Comparison of ENCODE assay signal across 25 cellular contexts in the genomic region with DNA sequence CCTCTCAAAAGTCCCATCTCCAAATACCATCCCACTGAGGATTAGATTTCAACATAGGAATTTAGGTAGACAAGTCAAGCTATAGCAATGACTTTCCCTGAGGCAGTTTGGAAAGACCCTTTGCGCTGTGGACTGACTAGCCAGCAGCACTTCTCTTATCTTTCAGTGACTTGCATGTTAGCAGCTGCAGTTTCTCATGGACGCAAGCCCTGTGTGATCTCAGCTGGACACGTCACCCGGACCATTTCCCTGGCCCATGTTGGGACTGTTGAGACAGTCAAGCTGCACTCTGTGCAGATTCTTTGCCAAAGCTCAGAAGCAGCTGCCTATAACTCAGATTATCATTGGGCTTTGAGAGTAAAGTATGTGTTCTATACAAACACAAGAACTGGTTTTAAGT.
DNase-seq lines count a peak whose midpoint lies in the region; ATAC-seq, FAIRE-seq and TF ChIP-seq lines count a peak whose summit lies in the region.
"Had no signal": no experiment of that assay in that cellular context is flagged by ENCODE, and none has a peak within 500 bp of the region (broad histone marks: within the 10 kb centered on the region; RNA-seq: fewer than 3 reads in every experiment).

No MANE protein-coding gene starts in this region.

- no peak overlapping the region; the same call in 1 of the 2 replicates for H3K18ac ChIP-seq in IMR-90 (ENCODE audit: low read depth, low read length)

- H3K23ac ChIP-seq in IMR-90 (ENCODE audit: low read depth, low read length) = no peak overlapping the region

- TF ChIP-seq EP300 in sigmoid colon (IDR thresholded peaks at IDR 0.05) = no peak

- H3K36me3 Mint-ChIP-seq in mesothelial cell of epicardium = no peaks in the 10 kb centered on the region
- H3K36me3 Mint-ChIP-seq: activated naive CD8-positive, alpha-beta T cell treated with anti-CD3 and anti-CD28 coated beads for 36 hours had no signal

- H3K36me3 ChIP-seq in IMR-90 (ENCODE audit: control insufficient read depth, insufficient read depth, low read length) (no peaks in the 10 kb centered on the region), kidney (ENCODE audit: control insufficient read depth in 1 of 2, insufficient read depth in 2 of 2, low read length in 2 of 2) (no peaks in the 10 kb centered on the region), sigmoid colon (no peaks in the 10 kb centered on the region)
- H3K36me3 ChIP-seq: BLaER1, spleen, thyroid gland had no signal

- WGBS in IMR-90 (ENCODE audit: extremely low coverage in 2 of 2, insufficient read length in 1 of 2), 2 experiments = 0% methylated on average over 2 of the region's 4 CpGs; no CpG with 5 or more reads in 1 of the 2 experiments
- 79 to 87% methylated on average over 4 of the region's 4 CpGs for WGBS in sigmoid colon, 2 donors

- CTCF ChIA-PET in IMR-90 (lab: Yijun Ruan, JAX) = no interaction called here

- peak; percentile 65 for ATAC-seq in IMR-90 (ENCODE audit: low read depth)
- ATAC-seq: esophagus mucosa, T-helper 17 cell had no signal

- H2BK5ac ChIP-seq in IMR-90 (ENCODE audit: low read depth, low read length, poor library complexity, severe bottlenecking) = no peak overlapping the region

- H3K4me1 Mint-ChIP-seq in mesothelial cell of epicardium = peaks cover 9% of the 10 kb centered on the region
- H3K4me1 Mint-ChIP-seq: activated CD4-positive, alpha-beta T cell treated with anti-CD3 and anti-CD28 coated beads, Interleukin-2, amount 10 ng/mL, durations not matched to agents 24 days and 14 days; activated naive CD8-positive, alpha-beta T cell treated with anti-CD3 and anti-CD28 coated beads for 36 hours; T-helper 17 cell had no signal

- no peak for FAIRE-seq in kidney (lab: Jason Lieb, UNC)
- FAIRE-seq: GM19239, RCC 7860 had no signal

- TF ChIP-seq CTCF in IMR-90 (conservative IDR thresholded peaks at IDR 0.05; ENCODE audit: low read depth, low read length) (no peak), fibroblast of pulmonary artery (IDR thresholded peaks at IDR 0.05; ENCODE audit: low read length, missing control alignments) (no peak), kidney (IDR thresholded peaks at IDR 0.05; ENCODE audit: borderline replicate concordance, extremely low read depth, insufficient read depth) (no peak), sigmoid colon (IDR thresholded peaks at IDR 0.05) (no peak), mesothelial cell of epicardium (IDR thresholded peaks at IDR 0.05; ENCODE audit: unreplicated experiment) (no peak)

- H2BK20ac ChIP-seq in IMR-90 (ENCODE audit: low read depth, low read length) = no peak overlapping the region

- H3K27me3 ChIP-seq in IMR-90 (ENCODE audit: control insufficient read depth, insufficient read depth, low read length) = no peaks in the 10 kb centered on the region
- no peaks in the 10 kb centered on the region for H3K27me3 ChIP-seq in sigmoid colon
- H3K27me3 ChIP-seq: BLaER1, spleen, thyroid gland had no signal

- peak overlapping the region; percentile 2 for H2AFZ ChIP-seq in IMR-90 (replicated peaks; ENCODE audit: low read length, poor library complexity)

- no peak overlapping the region for H3K56ac ChIP-seq in IMR-90 (ENCODE audit: extremely low read depth, insufficient read depth, low read length)

- in situ Hi-C loops in IMR-90 (cut with MboI; ENCODE audit: low sequenced_read_pairs) = no loop called here

- no peak overlapping the region for H3K14ac ChIP-seq in IMR-90 (replicated peaks; ENCODE audit: low read depth, low read length)

- no peak overlapping the region for H3K4me3 ChIP-seq in IMR-90 (ENCODE audit: insufficient read depth, low read depth, low read length)
- no peak overlapping the region for H3K4me3 ChIP-seq in fibroblast of pulmonary artery (replicated peaks; ENCODE audit: low read depth, low read length)
- H3K4me3 ChIP-seq in kidney (ENCODE audit: low read length in 2 of 2) = no peak overlapping the region
- H3K4me3 ChIP-seq in sigmoid colon = no peak overlapping the region
- H3K4me3 ChIP-seq: BLaER1, SK-N-MC, spleen, thyroid gland had no signal

- H4K8ac ChIP-seq in IMR-90 (ENCODE audit: low read depth in 2 of 2, low read length in 2 of 2) = no peak overlapping the region

- dilution Hi-C loops in IMR-90 (cut with HindIII; ENCODE audit: low sequenced_read_pairs, unreplicated experiment) = no loop called here

- no TSS peak for BruUV-seq in IMR-90 (replicated peaks; lab: Mats Ljungman, UMichigan)

- H2BK15ac ChIP-seq in IMR-90 (ENCODE audit: low read depth, low read length) = no peak overlapping the region

- H3K27ac Mint-ChIP-seq in mesothelial cell of epicardium = no peak overlapping the region
- H3K27ac Mint-ChIP-seq: activated CD4-positive, alpha-beta T cell treated with anti-CD3 and anti-CD28 coated beads, Interleukin-2, amount 10 ng/mL, durations not matched to agents 24 days and 14 days; activated naive CD8-positive, alpha-beta T cell treated with anti-CD3 and anti-CD28 coated beads for 36 hours; activated T-helper 2 cell treated with anti-CD3 and anti-CD28 coated beads, Interferon-gamma antibody, Interleukin-2, Interleukin-4, amounts not matched to agents 10 μg/mL and 5 μg/mL and 100 μg/mL, durations not matched to agents 14 hours and 24 hours and 36 hours; T-helper 17 cell had no signal

- no peak overlapping the region for H3K4me2 ChIP-seq in IMR-90 (ENCODE audit: low read depth, low read length)
- H3K4me2 ChIP-seq: BLaER1 had no signal

- H3K9me1 ChIP-seq in IMR-90 (ENCODE audit: insufficient read depth, low read length) = no peaks in the 10 kb centered on the region

- DNase-seq in IMR-90 (peak; percentile 95), fibroblast of pulmonary artery (ENCODE audit: low read depth) (peak; percentile 96), kidney (peak; percentile 77), sigmoid colon (peak; percentile 81), SIG-M5 (lab: John Stamatoyannopoulos, UW) (no peak), EL (no peak), DMS 273 (lab: John Stamatoyannopoulos, UW; ENCODE audit: unreplicated experiment) (no peak), mesothelial cell of epicardium (ENCODE audit: low spot score in 2 of 2, unreplicated experiment in 2 of 2) (no peak)
- DNase-seq: activated CD4-positive, alpha-beta T cell treated with anti-CD3 and anti-CD28 coated beads, Interleukin-2, amount 10 ng/mL, durations not matched to agents 24 days and 14 days; activated naive CD8-positive, alpha-beta T cell treated with anti-CD3 and anti-CD28 coated beads for 36 hours; effector memory CD4-positive, alpha-beta T cell; NCI-H1092; NCI-H2029 treated with DMSO at 0.1 percent for 48 hours; NK-92 treated with Interleukin-12 subunit alpha and Interleukin-12 subunit beta, amount 100 ng/mL, for 24 hours; spleen; stimulated activated CD4-positive, alpha-beta T cell treated with anti-CD3 and anti-CD28 coated beads, Interleukin-4, amount 100 ng/mL, for 1 hour; stimulated activated naive CD4-positive, alpha-beta T cell treated with Interleukin-2 at 50 U/mL for 16 hours; T-helper 17 cell; thyroid gland had no signal

- intact Hi-C loops in IMR-90 (cut with micrococcal nuclease) (no loop called here), kidney (cut with DNase I) (no loop called here), sigmoid colon (cut with DNase I) (no loop called here)

- no peak overlapping the region for H4K5ac ChIP-seq in IMR-90 (ENCODE audit: low read depth, low read length)

- H3K4me1 ChIP-seq in IMR-90 (ENCODE audit: control insufficient read depth, insufficient read depth, low read length) = peaks cover 2% of the 10 kb centered on the region; the same call in 1 of the 2 replicates
- no peaks in the 10 kb centered on the region for H3K4me1 ChIP-seq in kidney (ENCODE audit: control insufficient read depth in 1 of 2, insufficient read depth in 1 of 2, low read depth in 1 of 2, low read length in 2 of 2)
- H3K4me1 ChIP-seq in sigmoid colon = no peaks in the 10 kb centered on the region
- H3K4me1 ChIP-seq: BLaER1, spleen, thyroid gland had no signal

- POLR2A ChIA-PET in IMR-90 (lab: Charles Lee; ENCODE audit: unreplicated experiment) = no interaction called here

- H4K91ac ChIP-seq in IMR-90 (ENCODE audit: insufficient read depth, low read depth, low read length) = no peak overlapping the region

- no peaks in the 10 kb centered on the region for H3K79me1 ChIP-seq in IMR-90 (ENCODE audit: low read depth in 1 of 2, low read length in 2 of 2)

- H3K27ac ChIP-seq in IMR-90 (ENCODE audit: insufficient read depth, low read length) (peak overlapping the region; percentile 84; the same call in 1 of the 2 replicates), kidney (ENCODE audit: low read depth in 2 of 2, low read length in 2 of 2) (no peak overlapping the region), sigmoid colon (no peak overlapping the region)
- H3K27ac ChIP-seq: BLaER1, SK-N-MC, spleen, thyroid gland had no signal

- TF ChIP-seq RAD21 in IMR-90 (IDR thresholded peaks at IDR 0.05; ENCODE audit: low read length) = no peak

- H3K4ac ChIP-seq in IMR-90 (ENCODE audit: low read depth, low read length) = no peak overlapping the region; the same call in 1 of the 2 replicates

- H3K9ac ChIP-seq in IMR-90 (ENCODE audit: low read depth, low read length) (no peak overlapping the region), kidney (ENCODE audit: low read length in 2 of 2) (no peak overlapping the region)
- H3K9ac ChIP-seq: BLaER1 had no signal

- H3K4me3 Mint-ChIP-seq in mesothelial cell of epicardium = no peak overlapping the region
- H3K4me3 Mint-ChIP-seq: activated CD4-positive, alpha-beta T cell treated with anti-CD3 and anti-CD28 coated beads, Interleukin-2, amount 10 ng/mL, durations not matched to agents 24 days and 14 days; activated naive CD8-positive, alpha-beta T cell treated with anti-CD3 and anti-CD28 coated beads for 36 hours; T-helper 17 cell had no signal

- H3K9me3 ChIP-seq in IMR-90 (ENCODE audit: control insufficient read depth, insufficient read depth, low read length) (peaks cover 12% of the 10 kb centered on the region), kidney (ENCODE audit: control insufficient read depth in 1 of 2, low read length in 2 of 2) (peaks cover 0 to 8% of the 10 kb centered on the region in 2 donors), sigmoid colon (no peaks in the 10 kb centered on the region)
- H3K9me3 ChIP-seq: BLaER1, thyroid gland had no signal

- H2AK9ac ChIP-seq in IMR-90 (replicated peaks; ENCODE audit: low read depth, low read length, poor library complexity) = no peak overlapping the region

- no peaks in the 10 kb centered on the region for H3K27me3 Mint-ChIP-seq in mesothelial cell of epicardium (ENCODE audit: low read depth)
- H3K27me3 Mint-ChIP-seq: activated CD4-positive, alpha-beta T cell treated with anti-CD3 and anti-CD28 coated beads, Interleukin-2, amount 10 ng/mL, durations not matched to agents 24 days and 14 days had no signal

- TF ChIP-seq POLR2A in IMR-90 (IDR thresholded peaks at IDR 0.05; ENCODE audit: low read depth, low read length) (no peak), sigmoid colon (IDR thresholded peaks at IDR 0.05) (no peak)

- no peak overlapping the region for H2AK5ac ChIP-seq in IMR-90 (ENCODE audit: low read depth, low read length)

- peaks cover 12% of the 10 kb centered on the region for H3K9me3 Mint-ChIP-seq in mesothelial cell of epicardium
- H3K9me3 Mint-ChIP-seq: activated CD4-positive, alpha-beta T cell treated with anti-CD3 and anti-CD28 coated beads, Interleukin-2, amount 10 ng/mL, durations not matched to agents 24 days and 14 days; activated naive CD8-positive, alpha-beta T cell treated with anti-CD3 and anti-CD28 coated beads for 36 hours; activated T-helper 2 cell treated with anti-CD3 and anti-CD28 coated beads, Interferon-gamma antibody, Interleukin-2, Interleukin-4, amounts not matched to agents 10 μg/mL and 5 μg/mL and 100 μg/mL, durations not matched to agents 14 hours and 24 hours and 36 hours had no signal

- no peaks in the 10 kb centered on the region for H4K20me1 ChIP-seq in IMR-90 (ENCODE audit: insufficient read depth, low read length)
- H4K20me1 ChIP-seq: BLaER1 had no signal

- H2BK120ac ChIP-seq in IMR-90 (ENCODE audit: low read depth, low read length) = peak overlapping the region; percentile 3; the same call in 1 of the 2 replicates

Comparison
In these comparisons a context has a peak if more than half of its experiments do, and no peak if none do; other contexts are left out.
1. DNase-seq: peak in IMR-90 (single experiment), fibroblast of pulmonary artery (single experiment), kidney (single experiment) and sigmoid colon (single experiment); none in SIG-M5 (single experiment), EL (single experiment), DMS 273 (single experiment) and mesothelial cell of epicardium (0 of 2).